ENCODE assay signal across 13 cellular contexts in genomic region chr15:27679621-27680521, GRCh38.
A peak's percentile ranks its signal among the peaks of the same experiment; 100 is the strongest.
DNase-seq lines count a peak whose midpoint lies in the region; ATAC-seq and TF ChIP-seq lines count a peak whose summit lies in the region.
"Had no signal": no experiment of that assay in that cellular context is flagged by ENCODE, and none has a peak within 500 bp of the region (broad histone marks: within the 10 kb centered on the region; RNA-seq: fewer than 3 reads in every experiment).

No MANE protein-coding gene starts in this region.

- H3K4me3 ChIP-seq in HUES48 (ENCODE audit: low read depth, low read length) = no peak overlapping the region
- H3K4me3 ChIP-seq in testis = no peak overlapping the region
- H3K4me3 ChIP-seq: right lobe of liver, thoracic aorta had no signal

- POLR2A ChIA-PET in GM10248 (lab: Yijun Ruan, JAX) = no interaction called here

- no peak overlapping the region for H3K9ac ChIP-seq in HUES48 (ENCODE audit: low read depth, low read length)

- no peak for TF ChIP-seq CTCF in GM10248 (IDR thresholded peaks at IDR 0.05; ENCODE audit: control extremely low read depth, extremely low read depth, low read depth, missing control alignments)
- TF ChIP-seq CTCF in testis (IDR thresholded peaks at IDR 0.05) = no peak

- H3K27me3 ChIP-seq in HUES48 (ENCODE audit: control insufficient read depth, insufficient read depth, low read length) (no peaks in the 10 kb centered on the region), testis (no peaks in the 10 kb centered on the region)
- H3K27me3 ChIP-seq: right lobe of liver had no signal

- H3K27ac ChIP-seq in HUES48 (ENCODE audit: low read depth, low read length) (peak overlapping the region; percentile 26), testis (no peak overlapping the region)
- H3K27ac ChIP-seq: right lobe of liver, thoracic aorta had no signal

- intact Hi-C loops in testis (cut with DNase I; ENCODE audit: low total_unique reads) = no loop called here

- H3K9me3 ChIP-seq in HUES48 (ENCODE audit: control insufficient read depth, insufficient read depth, low read length) = no peaks in the 10 kb centered on the region
- no peaks in the 10 kb centered on the region for H3K9me3 ChIP-seq in testis
- H3K9me3 ChIP-seq: right lobe of liver, thoracic aorta had no signal

- peak; percentile 47 for DNase-seq in NCI-H2196 treated with DMSO at 0.1 percent for 48 hours (lab: John Stamatoyannopoulos, UW; ENCODE audit: unreplicated experiment)
- DNase-seq in cerebellar cortex (ENCODE audit: low spot score) = peak; percentile 61
- peak; percentile 19 for DNase-seq in pons (ENCODE audit: low spot score)
- DNase-seq in GM10248 (ENCODE audit: extremely low spot score) = no peak
- DNase-seq in testis = no peak
- DNase-seq in kidney glomerular epithelial cell (lab: John Stamatoyannopoulos, UW) = no peak
- DNase-seq: CD8-positive, alpha-beta memory T cell; GOT3; NCI-H526 treated with DMSO at 0.1 percent for 48 hours; right lobe of liver had no signal

- peaks cover 19% of the 10 kb centered on the region for H3K4me1 ChIP-seq in HUES48 (ENCODE audit: control insufficient read depth, insufficient read depth, low read length)
- no peaks in the 10 kb centered on the region for H3K4me1 ChIP-seq in testis
- H3K4me1 ChIP-seq: right lobe of liver had no signal

- CTCF ChIA-PET in GM10248 (lab: Yijun Ruan, JAX) = no interaction called here

- H3K36me3 ChIP-seq in HUES48 (ENCODE audit: control insufficient read depth, insufficient read depth, low read length) (no peaks in the 10 kb centered on the region), testis (ENCODE audit: low read depth, missing control alignments) (no peaks in the 10 kb centered on the region)
- H3K36me3 ChIP-seq: right lobe of liver, thoracic aorta had no signal

- 43 to 48% methylated on average over 20 of the region's 20 CpGs for WGBS in testis, 2 donors

- TF ChIP-seq POLR2A in testis (IDR thresholded peaks at IDR 0.05) = no peak

- ATAC-seq in HG03520 (IDR thresholded peaks at IDR 0.05; ENCODE audit: unreplicated experiment) = no peak
- ATAC-seq: right lobe of liver had no signal

Comparison
In these comparisons a context has a peak if more than half of its experiments do, and no peak if none do; other contexts are left out.
1. DNase-seq: peak in NCI-H2196 treated with DMSO at 0.1 percent for 48 hours (single experiment), cerebellar cortex (single experiment) and pons (single experiment); none in GM10248 (single experiment), testis (single experiment) and kidney glomerular epithelial cell (single experiment).